ENCODE assay signal across 1 cellular context in the genomic region with DNA sequence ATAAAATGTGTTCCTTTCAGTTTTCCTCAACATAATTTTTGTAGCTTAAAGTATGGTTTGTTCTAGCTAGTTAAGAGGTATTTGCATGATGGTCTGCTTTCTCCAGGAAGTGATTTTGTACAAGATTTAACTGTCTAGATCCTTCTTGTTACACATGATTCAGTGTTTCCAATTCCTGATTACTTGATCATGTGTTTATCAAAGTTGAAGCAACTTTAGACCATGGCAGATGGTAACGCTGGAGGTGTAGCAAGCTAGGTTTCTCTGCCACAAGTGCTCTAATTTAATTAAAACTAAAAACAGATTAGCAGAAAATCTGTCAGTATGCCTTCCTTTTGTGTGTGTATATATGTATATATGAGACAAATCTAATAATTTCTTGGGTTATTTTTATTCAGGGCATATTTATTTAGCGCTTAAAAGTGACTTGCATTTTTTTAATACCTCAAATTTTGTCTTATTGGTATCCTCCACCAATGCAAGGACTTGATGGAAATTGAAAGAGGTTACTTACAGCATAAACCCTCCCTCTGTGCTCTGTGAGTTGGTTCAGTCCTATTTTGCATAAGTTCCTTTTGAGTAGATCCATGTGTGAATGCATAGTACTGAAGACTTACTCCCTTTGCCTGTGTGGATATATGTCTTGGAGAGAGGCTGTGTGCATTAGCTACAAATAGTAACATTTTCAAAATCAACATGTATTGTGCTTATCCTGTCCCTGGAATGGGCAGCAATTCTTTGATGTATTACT.
TF ChIP-seq lines count a peak whose summit lies in the region.

No MANE protein-coding gene starts in this region.

TF ChIP-seq in GM12878, 131 proteins besides CTCF, POLR2A, EP300 and RAD21 (continued from another document):
- TF ChIP-seq PBX3 (IDR thresholded peaks at IDR 0.05; ENCODE audit: insufficient replicate concordance, low read depth, low read length) (no peak), CHD1 (IDR thresholded peaks at IDR 0.05; ENCODE audit: low read depth, low read length) (peak; percentile 84; the same call in 1 of the 2 replicates), NFIC (IDR thresholded peaks at IDR 0.05; ENCODE audit: low read depth, low read length) (no peak), PAX8 (IDR thresholded peaks at IDR 0.05) (no peak), ZBTB4 (CRISPR knock-in tag; IDR thresholded peaks at IDR 0.05) (no peak), CEBPB (IDR thresholded peaks at IDR 0.05; ENCODE audit: borderline replicate concordance in 1 of 2, low read depth in 2 of 2, low read length in 2 of 2) (no peak), SIN3A (IDR thresholded peaks at IDR 0.05; ENCODE audit: low read depth, low read length) (no peak), ZNF217 (IDR thresholded peaks at IDR 0.05) (no peak), DPF2 (IDR thresholded peaks at IDR 0.05) (no peak), HCFC1 (IDR thresholded peaks at IDR 0.05; ENCODE audit: low read length) (no peak), BHLHE40 (IDR thresholded peaks at IDR 0.05; ENCODE audit: borderline replicate concordance in 1 of 2, low read depth in 2 of 2, low read length in 1 of 2) (peak in 1 of 2 experiments; percentile 21; a peak in 1 of 4 replicates), NBN (IDR thresholded peaks at IDR 0.05) (no peak), ZBTB40 (IDR thresholded peaks at IDR 0.05; ENCODE audit: borderline replicate concordance) (no peak), RBBP5 (conservative IDR thresholded peaks at IDR 0.05) (no peak), NFXL1 (IDR thresholded peaks at IDR 0.05; ENCODE audit: borderline replicate concordance) (no peak), CHD4 (IDR thresholded peaks at IDR 0.05) (no peak), CREM (IDR thresholded peaks at IDR 0.05; ENCODE audit: low read depth) (no peak), BMI1 (IDR thresholded peaks at IDR 0.05; ENCODE audit: borderline replicate concordance) (no peak), CUX1 (IDR thresholded peaks at IDR 0.05; ENCODE audit: insufficient replicate concordance, low read depth, low read length) (no peak), NRF1 (conservative IDR thresholded peaks at IDR 0.05; ENCODE audit: low read depth, low read length) (no peak), SRF (IDR thresholded peaks at IDR 0.05; ENCODE audit: low read depth in 2 of 2, low read length in 2 of 2) (no peak), JUND (IDR thresholded peaks at IDR 0.05; ENCODE audit: low read depth, low read length) (peak; percentile 16; the same call in 1 of the 2 replicates), KDM1A (IDR thresholded peaks at IDR 0.05; ENCODE audit: borderline replicate concordance) (no peak), IKZF1 (conservative IDR thresholded peaks at IDR 0.05) (no peak), ATF7 (IDR thresholded peaks at IDR 0.05; ENCODE audit: low read depth) (peak; percentile 26; the same call in 1 of the 2 replicates), SREBF2 (IDR thresholded peaks at IDR 0.05; ENCODE audit: low read length) (no peak)
- TF ChIP-seq, protein P1, sequence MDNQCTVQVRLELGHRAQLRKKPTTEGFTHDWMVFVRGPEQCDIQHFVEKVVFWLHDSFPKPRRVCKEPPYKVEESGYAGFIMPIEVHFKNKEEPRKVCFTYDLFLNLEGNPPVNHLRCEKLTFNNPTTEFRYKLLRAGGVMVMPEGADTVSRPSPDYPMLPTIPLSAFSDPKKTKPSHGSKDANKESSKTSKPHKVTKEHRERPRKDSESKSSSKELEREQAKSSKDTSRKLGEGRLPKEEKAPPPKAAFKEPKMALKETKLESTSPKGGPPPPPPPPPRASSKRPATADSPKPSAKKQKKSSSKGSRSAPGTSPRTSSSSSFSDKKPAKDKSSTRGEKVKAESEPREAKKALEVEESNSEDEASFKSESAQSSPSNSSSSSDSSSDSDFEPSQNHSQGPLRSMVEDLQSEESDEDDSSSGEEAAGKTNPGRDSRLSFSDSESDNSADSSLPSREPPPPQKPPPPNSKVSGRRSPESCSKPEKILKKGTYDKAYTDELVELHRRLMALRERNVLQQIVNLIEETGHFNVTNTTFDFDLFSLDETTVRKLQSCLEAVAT (IDR thresholded peaks at IDR 0.05): no peak
- TF ChIP-seq, protein P2, sequence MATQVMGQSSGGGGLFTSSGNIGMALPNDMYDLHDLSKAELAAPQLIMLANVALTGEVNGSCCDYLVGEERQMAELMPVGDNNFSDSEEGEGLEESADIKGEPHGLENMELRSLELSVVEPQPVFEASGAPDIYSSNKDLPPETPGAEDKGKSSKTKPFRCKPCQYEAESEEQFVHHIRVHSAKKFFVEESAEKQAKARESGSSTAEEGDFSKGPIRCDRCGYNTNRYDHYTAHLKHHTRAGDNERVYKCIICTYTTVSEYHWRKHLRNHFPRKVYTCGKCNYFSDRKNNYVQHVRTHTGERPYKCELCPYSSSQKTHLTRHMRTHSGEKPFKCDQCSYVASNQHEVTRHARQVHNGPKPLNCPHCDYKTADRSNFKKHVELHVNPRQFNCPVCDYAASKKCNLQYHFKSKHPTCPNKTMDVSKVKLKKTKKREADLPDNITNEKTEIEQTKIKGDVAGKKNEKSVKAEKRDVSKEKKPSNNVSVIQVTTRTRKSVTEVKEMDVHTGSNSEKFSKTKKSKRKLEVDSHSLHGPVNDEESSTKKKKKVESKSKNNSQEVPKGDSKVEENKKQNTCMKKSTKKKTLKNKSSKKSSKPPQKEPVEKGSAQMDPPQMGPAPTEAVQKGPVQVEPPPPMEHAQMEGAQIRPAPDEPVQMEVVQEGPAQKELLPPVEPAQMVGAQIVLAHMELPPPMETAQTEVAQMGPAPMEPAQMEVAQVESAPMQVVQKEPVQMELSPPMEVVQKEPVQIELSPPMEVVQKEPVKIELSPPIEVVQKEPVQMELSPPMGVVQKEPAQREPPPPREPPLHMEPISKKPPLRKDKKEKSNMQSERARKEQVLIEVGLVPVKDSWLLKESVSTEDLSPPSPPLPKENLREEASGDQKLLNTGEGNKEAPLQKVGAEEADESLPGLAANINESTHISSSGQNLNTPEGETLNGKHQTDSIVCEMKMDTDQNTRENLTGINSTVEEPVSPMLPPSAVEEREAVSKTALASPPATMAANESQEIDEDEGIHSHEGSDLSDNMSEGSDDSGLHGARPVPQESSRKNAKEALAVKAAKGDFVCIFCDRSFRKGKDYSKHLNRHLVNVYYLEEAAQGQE (IDR thresholded peaks at IDR 0.05; ENCODE audit: low read depth, low read length): no peak
